Comparison of ENCODE assay signal across 1 cellular context in genomic region chr1:26078286-26079177, GRCh38.
TF ChIP-seq lines count a peak whose summit lies in the region.

No MANE protein-coding gene starts in this region.

TF ChIP-seq in WTC11, 78 proteins besides CTCF, POLR2A, EP300 and RAD21 (continued from another document):
- TF ChIP-seq AFF4 (CRISPR knock-in tag; IDR thresholded peaks at IDR 0.05; ENCODE audit: borderline replicate concordance) (no peak), E2F5 (CRISPR knock-in tag; IDR thresholded peaks at IDR 0.05) (no peak), ATF6 (CRISPR knock-in tag; IDR thresholded peaks at IDR 0.05) (no peak), SMAD4 (CRISPR knock-in tag; IDR thresholded peaks at IDR 0.05) (no peak), TCF7 (CRISPR knock-in tag; IDR thresholded peaks at IDR 0.05; ENCODE audit: low read depth) (no peak), ZNF317 (CRISPR knock-in tag; IDR thresholded peaks at IDR 0.05; ENCODE audit: borderline replicate concordance, low read depth) (no peak), CDX4 (CRISPR knock-in tag; IDR thresholded peaks at IDR 0.05; ENCODE audit: borderline replicate concordance) (no peak), ZBTB43 (CRISPR knock-in tag; IDR thresholded peaks at IDR 0.05) (no peak), ZNF219 (CRISPR knock-in tag; IDR thresholded peaks at IDR 0.05; ENCODE audit: borderline replicate concordance) (no peak), ZNF423 (CRISPR knock-in tag; IDR thresholded peaks at IDR 0.05) (no peak), ZNF138 (CRISPR knock-in tag; conservative IDR thresholded peaks at IDR 0.05) (no peak), CREB1 (CRISPR knock-in tag; IDR thresholded peaks at IDR 0.05) (no peak), MLX (CRISPR knock-in tag; IDR thresholded peaks at IDR 0.05) (no peak), E2F1 (CRISPR knock-in tag; IDR thresholded peaks at IDR 0.05) (no peak), NFATC4 (CRISPR knock-in tag; IDR thresholded peaks at IDR 0.05) (no peak), ESRRA (CRISPR knock-in tag; IDR thresholded peaks at IDR 0.05; ENCODE audit: borderline replicate concordance) (no peak)
